Comparison of ENCODE assay signal across 8 cellular contexts in the genomic region with DNA sequence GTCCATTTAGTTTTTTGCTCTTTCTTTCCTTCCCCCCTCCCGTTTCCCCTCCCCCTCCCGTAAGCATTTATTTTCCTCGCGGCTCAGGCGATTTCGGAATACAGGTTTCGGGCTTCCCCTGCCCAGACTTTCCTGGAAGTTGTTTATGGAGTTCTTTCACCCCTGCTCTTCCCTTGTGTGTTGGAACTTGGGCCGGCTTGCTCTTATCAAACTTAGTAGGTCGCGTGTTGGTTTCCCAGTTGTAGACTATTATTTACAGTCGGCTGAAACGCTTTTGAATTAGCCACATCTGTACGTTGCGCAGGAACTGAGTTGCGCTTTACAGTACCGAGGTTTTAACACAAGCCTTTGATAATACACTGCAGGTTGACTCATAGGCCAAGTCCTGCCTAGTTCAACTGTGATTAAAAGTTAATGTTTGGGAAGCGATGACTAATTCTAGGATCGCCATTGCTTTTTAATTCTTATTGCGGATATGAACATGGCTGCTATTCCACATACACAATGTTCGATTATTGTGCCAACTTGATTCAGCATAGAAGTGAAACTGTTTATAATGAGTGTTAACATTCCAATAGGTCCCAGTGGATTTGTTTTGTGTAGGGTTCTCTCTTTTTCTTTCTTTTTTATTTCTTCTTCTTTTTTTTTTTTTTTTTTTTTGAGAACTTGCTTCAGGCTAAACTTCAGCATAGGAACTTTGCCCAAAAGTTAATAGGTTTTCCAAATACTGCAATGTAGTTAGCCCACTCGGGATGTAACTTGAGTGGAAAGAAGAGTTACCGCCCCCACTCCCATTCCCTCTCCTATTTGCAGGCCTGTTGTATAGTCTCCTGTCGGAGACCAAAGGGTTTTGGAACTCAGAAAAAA. TPM values are rescaled to one million over a fixed set of nuclear protein-coding genes. Genes with fewer than 3 reads are reported as not detected.
DNase-seq lines count a peak whose midpoint lies in the region; ATAC-seq and TF ChIP-seq lines count a peak whose summit lies in the region.

No MANE protein-coding gene starts in this region.

- peak overlapping the region; percentile 89 for H3K4me3 ChIP-seq in RWPE2 (ENCODE audit: severe bottlenecking)
- H3K4me3 ChIP-seq in choroid plexus epithelial cell (ENCODE audit: low read depth, low read length), result peak overlapping the region; percentile 87
- peak overlapping the region; percentile 64 to 98 (median 82) for H3K4me3 ChIP-seq in stomach

- 2 to 4% (median 2%) methylated on average over 23 of the region's 23 CpGs for WGBS in stomach, 5 donors

- peak in 1 of 4 donors; percentile 54 for TF ChIP-seq POLR2A in stomach (IDR thresholded peaks at IDR 0.05)

- TF ChIP-seq CTCF in RWPE2 (IDR thresholded peaks at IDR 0.05; ENCODE audit: poor library complexity, severe bottlenecking), result no peak
- no peak for TF ChIP-seq CTCF in choroid plexus epithelial cell (conservative IDR thresholded peaks at IDR 0.05; ENCODE audit: low read depth, low read length)
- no peak for TF ChIP-seq CTCF in stomach (IDR thresholded peaks at IDR 0.05)

- H3K27me3 ChIP-seq in RWPE2 (ENCODE audit: insufficient read depth, poor library complexity, severe bottlenecking), result no peaks in the 10 kb centered on the region
- peaks cover 0 to 21% (median 5%) of the 10 kb centered on the region in 3 donors for H3K27me3 ChIP-seq in stomach

- H3K4me1 ChIP-seq in RWPE2 (ENCODE audit: insufficient read depth, poor library complexity, severe bottlenecking) (peaks cover 46% of the 10 kb centered on the region), stomach (peaks cover 22 to 58% (median 55%) of the 10 kb centered on the region in 4 donors)

- H3K36me3 ChIP-seq in RWPE2 (ENCODE audit: low read depth), result peaks cover 38% of the 10 kb centered on the region
- H3K36me3 ChIP-seq in stomach, result peaks cover 0 to 11% (median 5%) of the 10 kb centered on the region in 4 donors

- TF ChIP-seq EP300 in stomach (IDR thresholded peaks at IDR 0.05), result no peak

- intact Hi-C loops in stomach (cut with DNase I; ENCODE audit: low total_unique reads), result no loop called here

- H3K27ac ChIP-seq in RWPE2 (ENCODE audit: poor library complexity, severe bottlenecking) (peak overlapping the region; percentile 98), stomach (peak overlapping the region; percentile 95 to 100 (median 97))

- peak; percentile 58 for DNase-seq in GM03348 (ENCODE audit: low spot score)
- peak; percentile 70 for DNase-seq in RWPE2 (ENCODE audit: low spot score)
- DNase-seq in choroid plexus epithelial cell (ENCODE audit: low read depth), result peak; percentile 79
- peak; percentile 66 for DNase-seq in left kidney (ENCODE audit: low read depth, low spot score)
- peak; percentile 72 for DNase-seq in stomach
- no peak for DNase-seq in GDM1 (lab: John Stamatoyannopoulos, UW)

- peak; percentile 70 for ATAC-seq in RWPE2 (ENCODE audit: low read depth)
- no peak for ATAC-seq in HG03175 (IDR thresholded peaks at IDR 0.05; ENCODE audit: unreplicated experiment)
- ATAC-seq in HG03442 (IDR thresholded peaks at IDR 0.05; ENCODE audit: unreplicated experiment), result no peak

- H3K9me3 ChIP-seq in RWPE2 (ENCODE audit: severe bottlenecking) (no peaks in the 10 kb centered on the region), stomach (no peaks in the 10 kb centered on the region)

RNA-seq across cellular contexts. Expression of gene YAP1, which starts 1.8 kb away (rescaled TPM):
- 100 to 1,000 TPM in 2 of 5 donors, 10 to 100 TPM in 3; 22.0 to 400 (median 98.4) TPM for total RNA-seq in stomach
- 10 to 100 TPM; 24.0 to 31.8 (median 27.4) TPM for polyA plus RNA-seq in stomach
